In the genomic region with DNA sequence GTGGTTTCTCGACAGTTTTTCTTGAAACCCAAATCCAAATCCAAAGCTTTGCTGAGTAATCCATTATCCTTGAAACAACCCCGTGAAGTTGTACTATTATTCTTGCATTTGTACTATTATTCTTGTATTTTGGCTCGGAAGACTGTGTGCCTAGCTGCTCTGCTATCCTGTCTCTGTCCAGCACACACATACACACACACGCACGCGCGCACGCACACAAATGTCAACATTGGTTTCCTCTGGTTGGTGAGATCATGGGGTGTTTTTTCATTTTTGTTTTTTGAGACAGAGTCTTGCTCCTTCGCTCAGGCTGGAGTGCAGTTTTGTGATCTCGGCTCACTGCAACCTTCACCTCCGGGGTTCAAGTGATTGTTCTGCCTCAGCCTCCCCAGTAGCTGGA, we compare ENCODE assay signal across 22 cellular contexts. TPM values are rescaled to one million over a fixed set of nuclear protein-coding genes. Genes with fewer than 3 reads are reported as not detected.
A peak's percentile ranks its signal among the peaks of the same experiment; 100 is the strongest.
DNase-seq lines count a peak whose midpoint lies in the region; ATAC-seq and TF ChIP-seq lines count a peak whose summit lies in the region.
"Had no signal": no experiment of that assay in that cellular context is flagged by ENCODE, and none has a peak within 500 bp of the region (broad histone marks: within the 10 kb centered on the region; RNA-seq: fewer than 3 reads in every experiment).

No MANE protein-coding gene starts in this region.

- BruUV-seq in PC-3 (replicated peaks; lab: Mats Ljungman, UMichigan): no TSS peak

- H3K27me3 ChIP-seq in PC-3 (ENCODE audit: low read length): no peaks in the 10 kb centered on the region
- no peaks in the 10 kb centered on the region for H3K27me3 ChIP-seq in right lobe of liver
- H3K27me3 ChIP-seq: BLaER1 treated with 17β-estradiol and CSF1 and Interleukin-3, amounts not matched to agents 10 nM and 100 nM had no signal

- H3K4me1 ChIP-seq in PC-3 (ENCODE audit: insufficient read depth, low read length): peaks cover 35% of the 10 kb centered on the region
- H3K4me1 ChIP-seq in right lobe of liver: no peaks in the 10 kb centered on the region
- H3K4me1 ChIP-seq: BE2C had no signal

- 63% methylated on average over 11 of the region's 11 CpGs for WGBS in right lobe of liver (ENCODE audit: insufficient coverage, low coverage, low lambda C conversion rate, missing lambda C conversion rate)

- no peaks in the 10 kb centered on the region for H3K79me2 ChIP-seq in PC-3 (ENCODE audit: low read length)

- intact Hi-C loops in PC-3 (cut with micrococcal nuclease): no loop called here
- intact Hi-C loops in right lobe of liver (cut with DNase I): no loop called here

- H3K4me3 ChIP-seq in PC-3 (ENCODE audit: low read length) (no peak overlapping the region), right lobe of liver (no peak overlapping the region)
- H3K4me3 ChIP-seq: BLaER1 treated with 17β-estradiol and CSF1 and Interleukin-3, amounts not matched to agents 10 nM and 100 nM; GM23248 had no signal

- H3K36me3 ChIP-seq in PC-3 (ENCODE audit: low read depth, low read length) (no peaks in the 10 kb centered on the region), right lobe of liver (no peaks in the 10 kb centered on the region)
- H3K36me3 ChIP-seq: BE2C; BLaER1 treated with 17β-estradiol and CSF1 and Interleukin-3, amounts not matched to agents 10 nM and 100 nM had no signal

- TF ChIP-seq CTCF in PC-3 (conservative IDR thresholded peaks at IDR 0.05; ENCODE audit: low read depth, low read length) (no peak), right lobe of liver (IDR thresholded peaks at IDR 0.05) (no peak), GM20000 (IDR thresholded peaks at IDR 0.05; ENCODE audit: extremely low read depth, missing control alignments) (no peak)

- no peak overlapping the region for H3K9ac ChIP-seq in PC-3 (ENCODE audit: low read length)
- H3K9ac ChIP-seq: BLaER1 treated with 17β-estradiol and CSF1 and Interleukin-3, amounts not matched to agents 10 nM and 100 nM; GM23248 had no signal

- H3K27ac ChIP-seq in PC-3 (ENCODE audit: low read length) (peak overlapping the region; percentile 44), right lobe of liver (no peak overlapping the region)
- H3K27ac ChIP-seq: 22Rv1; BLaER1 treated with 17β-estradiol and CSF1 and Interleukin-3, amounts not matched to agents 10 nM and 100 nM; GM23248 had no signal

- no peak overlapping the region for H2AFZ ChIP-seq in PC-3 (ENCODE audit: low read length)
- H2AFZ ChIP-seq: GM23248 had no signal

- H3K4me2 ChIP-seq in PC-3 (ENCODE audit: low read length): peak overlapping the region; percentile 23; the same call in 1 of the 2 replicates
- H3K4me2 ChIP-seq: BLaER1 treated with 17β-estradiol and CSF1 and Interleukin-3, amounts not matched to agents 10 nM and 100 nM had no signal

- no peaks in the 10 kb centered on the region for H3K9me3 ChIP-seq in PC-3 (ENCODE audit: low read length)
- H3K9me3 ChIP-seq in right lobe of liver: no peaks in the 10 kb centered on the region
- H3K9me3 ChIP-seq: BE2C; BLaER1 treated with 17β-estradiol and CSF1 and Interleukin-3, amounts not matched to agents 10 nM and 100 nM had no signal

- POLR2A ChIA-PET in PC-3 (lab: Charles Lee; ENCODE audit: unreplicated experiment): no interaction called here

- CTCF ChIA-PET in PC-3 (lab: Charles Lee): no interaction called here

- no peak for TF ChIP-seq POLR2A in right lobe of liver (IDR thresholded peaks at IDR 0.05)

- ATAC-seq in PC-3 (no peak), right lobe of liver (no peak)
- ATAC-seq: HCT116 had no signal

- no peaks in the 10 kb centered on the region for H4K20me1 ChIP-seq in PC-3 (ENCODE audit: low read length)
- H4K20me1 ChIP-seq: BLaER1 treated with 17β-estradiol and CSF1 and Interleukin-3, amounts not matched to agents 10 nM and 100 nM had no signal

- H3K9me2 ChIP-seq in PC-3 (replicated peaks; ENCODE audit: low read length): no peaks in the 10 kb centered on the region

- peaks cover under 1% of the 10 kb centered on the region for H3F3A ChIP-seq in PC-3 (ENCODE audit: low read length, unreplicated experiment)

- DNase-seq in NCI-H748 (lab: John Stamatoyannopoulos, UW; ENCODE audit: unreplicated experiment) (peak; percentile 17), NCI-H748 treated with DMSO at 0.1 percent for 48 hours (lab: John Stamatoyannopoulos, UW) (no peak), PC-3 (peak; percentile 44), lung microvascular endothelial cell (ENCODE audit: low read depth in 2 of 2) (peak; percentile 15 to 16), right lobe of liver (no peak), GM20000 (ENCODE audit: low spot score) (no peak)
- DNase-seq: ACHN; AML-193; BE2C; CD4-positive, alpha-beta T cell; CD8-positive, alpha-beta memory T cell; DMS 273 treated with DMSO at 0.1 percent for 48 hours; DMS79; GF-D8; H9; HFFc6 had no signal

RNA-seq across cellular contexts. Expression of gene KLK4, which starts 14.9 kb away (rescaled TPM):
- not detected in 2 replicates for total RNA-seq in PC-3 (2014; rRNA removed)
- not detected in 2 replicates for total RNA-seq in lung microvascular endothelial cell
- total RNA-seq in right lobe of liver: not detected
- total RNA-seq: CD4-positive, alpha-beta T cell; CD8-positive, alpha-beta memory T cell; G401; GM23248; H4; HFFc6 had no signal

RNA-seq across cellular contexts. Expression of gene KLK5, which starts 26.7 kb away (rescaled TPM):
- total RNA-seq in PC-3 (2014; rRNA removed): 58.5 and 59.0 TPM in 2 replicates
- not detected in 2 replicates for total RNA-seq in lung microvascular endothelial cell
- total RNA-seq in right lobe of liver: not detected
- total RNA-seq: CD4-positive, alpha-beta T cell; CD8-positive, alpha-beta memory T cell; GM23248; H4; H9; HFFc6 had no signal

RNA-seq across cellular contexts. Expression of gene KLK6, which starts 43.2 kb away (rescaled TPM):
- total RNA-seq in PC-3 (2014; rRNA removed) (73.7 and 75.0 TPM in 2 replicates), lung microvascular endothelial cell (not detected in 2 replicates), right lobe of liver (not detected)
- total RNA-seq: CD4-positive, alpha-beta T cell; CD8-positive, alpha-beta memory T cell; G401; GM23248; H4; HFFc6 had no signal

RNA-seq across cellular contexts. Expression of gene KLK2, which starts 52.9 kb away (rescaled TPM):
- total RNA-seq in PC-3 (2014; rRNA removed) (not detected in 2 replicates), lung microvascular endothelial cell (not detected in 2 replicates), right lobe of liver (not detected)
- total RNA-seq: CD4-positive, alpha-beta T cell; CD8-positive, alpha-beta memory T cell; G401; GM23248; H4; H9; HFFc6 had no signal

RNA-seq across cellular contexts. Expression of gene KLK7, which starts 57.6 kb away (rescaled TPM):
- total RNA-seq in PC-3 (2014; rRNA removed) (0.23 and 3.6 TPM in 2 replicates), lung microvascular endothelial cell (not detected in 2 replicates), right lobe of liver (not detected)
- total RNA-seq: CD4-positive, alpha-beta T cell; CD8-positive, alpha-beta memory T cell; G401; GM23248; H4; HFFc6 had no signal

Comparison
In these comparisons a context has a peak if more than half of its experiments do, and no peak if none do; other contexts are left out.
1. DNase-seq: peak in NCI-H748 (single experiment), PC-3 (single experiment) and lung microvascular endothelial cell (2 of 2); none in NCI-H748 treated with DMSO at 0.1 percent for 48 hours (single experiment), right lobe of liver (0 of 3) and GM20000 (single experiment).
2. RNA of gene KLK5, which starts 26.7 kb away (total RNA-seq): 58.5 to 59.0 TPM in PC-3; not detected in lung microvascular endothelial cell and not detected in right lobe of liver; every median in the first group is over 10 times any median in the second.
3. RNA of gene KLK6, which starts 43.2 kb away (total RNA-seq): 73.7 to 75.0 TPM in PC-3; not detected in lung microvascular endothelial cell and not detected in right lobe of liver; every median in the first group is over 10 times any median in the second.